8 cellular contexts compared by ENCODE assay signal in genomic region chr7:12067156-12067831, GRCh38.
DNase-seq lines count a peak whose midpoint lies in the region; ATAC-seq, FAIRE-seq and TF ChIP-seq lines count a peak whose summit lies in the region.

No MANE protein-coding gene starts in this region.

- POLR2A ChIA-PET in activated CD4-positive, alpha-beta T cell treated with anti-CD3 and anti-CD28 coated beads for 36 hours (lab: Charles Lee), result no interaction called here

- H3K9me3 Mint-ChIP-seq in activated CD4-positive, alpha-beta T cell treated with anti-CD3 and anti-CD28 coated beads for 36 hours (ENCODE audit: low read depth), result no peaks in the 10 kb centered on the region
- H3K9me3 Mint-ChIP-seq in dendritic cell treated with granulocyte-macrophage colony-stimulating factor and Interleukin-4, amounts not matched to agents 40 ng/mL and 50 ng/mL, for 4 days, result no peaks in the 10 kb centered on the region
- H3K9me3 Mint-ChIP-seq in memory B cell, result no peaks in the 10 kb centered on the region

- peak; percentile 92 for TF ChIP-seq CTCF in 22Rv1 (IDR thresholded peaks at IDR 0.05)

- TF ChIP-seq POLR2A in GM12892 (IDR thresholded peaks at IDR 0.05; ENCODE audit: low read depth, low read length), result no peak

- CTCF ChIA-PET in activated CD4-positive, alpha-beta T cell treated with anti-CD3 and anti-CD28 coated beads for 36 hours (lab: Charles Lee), result interaction anchor here (0.9 to 3.9 kb wide), 2 partner anchors 123 to 255 kb away, joined by 3 to 18 read pairs; no protein-coding TSS in a partner anchor

- no peak overlapping the region for H3K27ac ChIP-seq in 22Rv1

- intact Hi-C loops in activated CD4-positive, alpha-beta T cell treated with anti-CD3 and anti-CD28 coated beads for 36 hours (cut with DNase I, micrococcal nuclease), result loop anchor here (1.0 to 5.0 kb wide), 4 partner anchors 255 to 640 kb away; no protein-coding TSS in a partner anchor
- intact Hi-C loops in dendritic cell treated with granulocyte-macrophage colony-stimulating factor and Interleukin-4, amounts not matched to agents 40 ng/mL and 50 ng/mL, for 4 days (cut with micrococcal nuclease), result loop anchor here (2.0 to 5.0 kb wide), 3 partner anchors 256 to 640 kb away; no protein-coding TSS in a partner anchor

- DNase-seq in GM12892 (ENCODE audit: insufficient read length) (peak; percentile 0), NCI-H2227 (lab: John Stamatoyannopoulos, UW; ENCODE audit: unreplicated experiment) (peak; percentile 62), memory B cell (ENCODE audit: low spot score in 2 of 2) (peak; percentile 52 to 56)
- peak; percentile 68 for DNase-seq in activated CD4-positive, alpha-beta T cell treated with anti-CD3 and anti-CD28 coated beads for 36 hours
- peak; percentile 7 to 44 for DNase-seq in stimulated activated CD8-positive, alpha-beta memory T cell treated with anti-CD3 and anti-CD28 coated beads, Interleukin-4, amount 100 ng/mL, for 4 hours (ENCODE audit: low read depth in 2 of 2, low spot score in 1 of 2)

- H3K4me1 Mint-ChIP-seq in activated CD4-positive, alpha-beta T cell treated with anti-CD3 and anti-CD28 coated beads for 36 hours, result peaks cover 19% of the 10 kb centered on the region
- peaks cover 20% of the 10 kb centered on the region for H3K4me1 Mint-ChIP-seq in dendritic cell treated with granulocyte-macrophage colony-stimulating factor and Interleukin-4, amounts not matched to agents 40 ng/mL and 50 ng/mL, for 4 days (ENCODE audit: low read depth)
- H3K4me1 Mint-ChIP-seq in memory B cell, result peaks cover 3% of the 10 kb centered on the region

- ATAC-seq in HG02973 (IDR thresholded peaks at IDR 0.05; ENCODE audit: unreplicated experiment) (peak; percentile 69), memory B cell (ENCODE audit: low read depth) (peak; percentile 75)
- peak; percentile 27 for ATAC-seq in activated CD4-positive, alpha-beta T cell treated with anti-CD3 and anti-CD28 coated beads for 36 hours

- H3K36me3 Mint-ChIP-seq in activated CD4-positive, alpha-beta T cell treated with anti-CD3 and anti-CD28 coated beads for 36 hours (ENCODE audit: low read depth), result no peaks in the 10 kb centered on the region
- H3K36me3 Mint-ChIP-seq in dendritic cell treated with granulocyte-macrophage colony-stimulating factor and Interleukin-4, amounts not matched to agents 40 ng/mL and 50 ng/mL, for 4 days (ENCODE audit: low read depth), result no peaks in the 10 kb centered on the region
- H3K36me3 Mint-ChIP-seq in memory B cell, result no peaks in the 10 kb centered on the region

- no peak overlapping the region for H3K27ac Mint-ChIP-seq in activated CD4-positive, alpha-beta T cell treated with anti-CD3 and anti-CD28 coated beads for 36 hours
- H3K27ac Mint-ChIP-seq in dendritic cell treated with granulocyte-macrophage colony-stimulating factor and Interleukin-4, amounts not matched to agents 40 ng/mL and 50 ng/mL, for 4 days, result peak overlapping the region; percentile 51
- H3K27ac Mint-ChIP-seq in memory B cell, result no peak overlapping the region

- H3K4me3 Mint-ChIP-seq in activated CD4-positive, alpha-beta T cell treated with anti-CD3 and anti-CD28 coated beads for 36 hours, result no peak overlapping the region
- H3K4me3 Mint-ChIP-seq in dendritic cell treated with granulocyte-macrophage colony-stimulating factor and Interleukin-4, amounts not matched to agents 40 ng/mL and 50 ng/mL, for 4 days, result no peak overlapping the region
- H3K4me3 Mint-ChIP-seq in memory B cell, result no peak overlapping the region

- peak; percentile 33 for FAIRE-seq in GM12892 (lab: Jason Lieb, UNC)

- no peaks in the 10 kb centered on the region for H3K27me3 Mint-ChIP-seq in activated CD4-positive, alpha-beta T cell treated with anti-CD3 and anti-CD28 coated beads for 36 hours
- H3K27me3 Mint-ChIP-seq in dendritic cell treated with granulocyte-macrophage colony-stimulating factor and Interleukin-4, amounts not matched to agents 40 ng/mL and 50 ng/mL, for 4 days, result no peaks in the 10 kb centered on the region
- no peaks in the 10 kb centered on the region for H3K27me3 Mint-ChIP-seq in memory B cell

Comparison
In these comparisons a context has a peak if more than half of its experiments do, and no peak if none do; other contexts are left out.
1. DNase-seq: peak in every context shown above with its lines; median percentile 68 in activated CD4-positive, alpha-beta T cell treated with anti-CD3 and anti-CD28 coated beads for 36 hours; 62 in NCI-H2227; 54 in memory B cell; 26 in stimulated activated CD8-positive, alpha-beta memory T cell treated with anti-CD3 and anti-CD28 coated beads, Interleukin-4, amount 100 ng/mL, for 4 hours; 0 in GM12892.